In genomic region chr6:48826884-48827701, GRCh38 we compare ENCODE assay signal across 9 cellular contexts.
DNase-seq lines count a peak whose midpoint lies in the region; ATAC-seq and TF ChIP-seq lines count a peak whose summit lies in the region.
"Had no signal": no experiment of that assay in that cellular context is flagged by ENCODE, and none has a peak within 500 bp of the region (broad histone marks: within the 10 kb centered on the region; RNA-seq: fewer than 3 reads in every experiment).

No MANE protein-coding gene starts in this region.

- peak; percentile 88 for ATAC-seq in SK-N-SH treated with all-trans-retinoic acid at 6 μM for 48 hours
- ATAC-seq in HG02870 (IDR thresholded peaks at IDR 0.05; ENCODE audit: unreplicated experiment), result no peak
- ATAC-seq in GM18907 (IDR thresholded peaks at IDR 0.05; ENCODE audit: unreplicated experiment), result no peak

- TF ChIP-seq CTCF in GM12865 (IDR thresholded peaks at IDR 0.05; ENCODE audit: insufficient read depth, low read depth, low read length, missing control alignments), result no peak

- DNase-seq in GM12865 (ENCODE audit: low read depth), result peak; percentile 1
- peak; percentile 85 for DNase-seq in fibroblast of the conjunctiva (ENCODE audit: low read depth)
- DNase-seq in skeletal muscle cell (ENCODE audit: low read depth), result peak; percentile 83
- DNase-seq in activated CD4-positive, alpha-beta T cell treated with anti-CD3 and anti-CD28 coated beads, Interleukin-2, amount 50 U/mL, for 1 hour, result no peak
- DNase-seq in Kasumi-1 (lab: John Stamatoyannopoulos, UW), result no peak
- DNase-seq: SHP77 treated with DMSO at 0.1 percent for 48 hours had no signal

- H3K4me3 ChIP-seq in GM12865 (ENCODE audit: low read depth, low read length), result no peak overlapping the region
- no peak overlapping the region for H3K4me3 ChIP-seq in skeletal muscle cell (ENCODE audit: low read depth, low read length)

TF ChIP-seq in SK-N-SH treated with all-trans-retinoic acid at 6 μM for 48 hours, 23 proteins besides CTCF, POLR2A, EP300 and RAD21:
- peak; percentile 80 for TF ChIP-seq ISL1 (CRISPR knock-in tag; IDR thresholded peaks at IDR 0.05)
- TF ChIP-seq CSDC2 (CRISPR knock-in tag; IDR thresholded peaks at IDR 0.05), result 0 out of 2 replicates have a peak, but pooled peaks have one; percentile 38
- TF ChIP-seq GLIS3 (CRISPR knock-in tag; IDR thresholded peaks at IDR 0.05), result no peak

Comparison
In these comparisons a context has a peak if more than half of its experiments do, and no peak if none do; other contexts are left out.
1. DNase-seq: peak in GM12865 (single experiment), fibroblast of the conjunctiva (single experiment) and skeletal muscle cell (single experiment); none in activated CD4-positive, alpha-beta T cell treated with anti-CD3 and anti-CD28 coated beads, Interleukin-2, amount 50 U/mL, for 1 hour (single experiment) and Kasumi-1 (0 of 2).